8 cellular contexts compared by ENCODE assay signal in genomic region chr9:109320734-109321448, GRCh38. TPM values are rescaled to one million over a fixed set of nuclear protein-coding genes. Genes with fewer than 3 reads are reported as not detected.
A peak's percentile ranks its signal among the peaks of the same experiment; 100 is the strongest.
DNase-seq lines count a peak whose midpoint lies in the region; ATAC-seq and TF ChIP-seq lines count a peak whose summit lies in the region.

Gene EPB41L4B, minus strand, starts transcription at chr9:109321059. Its CDS starts 613 bp downstream, at chr9:109320446.

- H3K4me3 ChIP-seq in effector memory CD4-positive, alpha-beta T cell (ENCODE audit: insufficient read depth, low read depth, low read length, poor library complexity, severe bottlenecking) = no peak within 1 kb of the TSS

- H3K9me3 Mint-ChIP-seq in CD14-positive monocyte = peaks cover 0 to 14% (median 4%) of the 10 kb centered on the region in 7 donors
- peaks cover 2% of the 10 kb centered on the region for H3K9me3 Mint-ChIP-seq in memory B cell

- no peaks in the 10 kb centered on the region for H3K9me3 ChIP-seq in effector memory CD4-positive, alpha-beta T cell (ENCODE audit: control insufficient read depth, low read length)

- H3K27me3 ChIP-seq in effector memory CD4-positive, alpha-beta T cell (replicated peaks; ENCODE audit: control insufficient read depth, insufficient read depth, low read length, poor library complexity, severe bottlenecking) = peaks cover 34% of the 10 kb centered on the region

- no peak within 1 kb of the TSS for H3K27ac ChIP-seq in effector memory CD4-positive, alpha-beta T cell (ENCODE audit: insufficient read depth, low read length, poor library complexity, severe bottlenecking)

- intact Hi-C loops in CD14-positive monocyte (cut with micrococcal nuclease) = loop anchor here in 1 of 2 donors (2.0 kb wide), 1 partner anchor 76 kb away; no protein-coding TSS in a partner anchor

- TF ChIP-seq CTCF in CD14-positive monocyte (IDR thresholded peaks at IDR 0.05) = peak; percentile 80

- H3K36me3 Mint-ChIP-seq in CD14-positive monocyte (peaks cover 0 to 2% of the 10 kb centered on the region in 2 donors), memory B cell (no peaks in the 10 kb centered on the region)

- H3K27ac Mint-ChIP-seq in CD14-positive monocyte (no peak within 1 kb of the TSS), memory B cell (peak within 1 kb of the TSS; percentile 36)

- DNase-seq in CD14-positive monocyte (ENCODE audit: low spot score) (peak; percentile 52), NCI-H774 (lab: John Stamatoyannopoulos, UW) (peak; percentile 88), memory B cell (ENCODE audit: low spot score in 2 of 2) (peak; percentile 79 to 86)
- DNase-seq in activated CD8-positive, alpha-beta memory T cell treated with anti-CD3 and anti-CD28 coated beads for 1 hour (ENCODE audit: extremely low read depth in 1 of 2, low read depth in 1 of 2) = peak; percentile 48 to 75
- DNase-seq in effector memory CD4-positive, alpha-beta T cell = peak; percentile 47 to 65 (median 63)
- peak; percentile 71 for DNase-seq in stimulated activated CD8-positive, alpha-beta memory T cell treated with anti-CD3 and anti-CD28 coated beads, Interleukin-12 subunit alpha, Interleukin-12 subunit beta, amount 100 ng/mL, for 1 hour (ENCODE audit: low read depth)

- H3K36me3 ChIP-seq in effector memory CD4-positive, alpha-beta T cell (ENCODE audit: control insufficient read depth, insufficient read depth, low read length) = no peaks in the 10 kb centered on the region

- H3K27me3 Mint-ChIP-seq in CD14-positive monocyte (ENCODE audit: low read depth in 3 of 3) (peaks cover 51 to 73% (median 68%) of the 10 kb centered on the region in 3 donors), memory B cell (peaks cover 44% of the 10 kb centered on the region)

- H3K4me3 Mint-ChIP-seq in CD14-positive monocyte (peak within 1 kb of the TSS; percentile 77 to 91), memory B cell (peak within 1 kb of the TSS; percentile 91)

- ATAC-seq in GM19397 (IDR thresholded peaks at IDR 0.05; ENCODE audit: unreplicated experiment) (peak; percentile 97), HG03521 (IDR thresholded peaks at IDR 0.05; ENCODE audit: unreplicated experiment) (peak; percentile 96), memory B cell (ENCODE audit: low read depth) (peak; percentile 98)

- H3K4me1 ChIP-seq in effector memory CD4-positive, alpha-beta T cell (ENCODE audit: control insufficient read depth, insufficient read depth, low read length, poor library complexity, severe bottlenecking) = peaks cover 10% of the 10 kb centered on the region

- H3K4me1 Mint-ChIP-seq in CD14-positive monocyte (peaks cover 16% of the 10 kb centered on the region), memory B cell (peaks cover 2% of the 10 kb centered on the region)

RNA-seq across cellular contexts. Expression of gene EPB41L4B, which starts in this region (rescaled TPM):
- polyA plus RNA-seq in CD14-positive monocyte = not detected

Comparison
In these comparisons a context has a peak if more than half of its experiments do, and no peak if none do; other contexts are left out.
1. Peak in DNase-seq in CD14-positive monocyte; RNA of the gene not detected or under 1 TPM.